In genomic region chr20:45257161-45257560, GRCh38 we compare ENCODE assay signal across 21 cellular contexts. TPM values are rescaled to one million over a fixed set of nuclear protein-coding genes. Genes with fewer than 3 reads are reported as not detected.
DNase-seq lines count a peak whose midpoint lies in the region; ATAC-seq and TF ChIP-seq lines count a peak whose summit lies in the region.
"Had no signal": no experiment of that assay in that cellular context is flagged by ENCODE, and none has a peak within 500 bp of the region (broad histone marks: within the 10 kb centered on the region; RNA-seq: fewer than 3 reads in every experiment).

No MANE protein-coding gene starts in this region.

- H3K27ac ChIP-seq in PC-3 (ENCODE audit: low read length) (no peak overlapping the region), PC-9 (0 out of 2 replicates have a peak overlapping the region, but pooled peaks have one; percentile 97)
- H3K27ac ChIP-seq: BLaER1 had no signal

- H3K36me3 Mint-ChIP-seq in activated T-helper 1 cell treated with anti-CD3 and anti-CD28 coated beads, Interleukin-12 subunit alpha, Interleukin-12 subunit beta, Interleukin-2, Interleukin-4 antibody, amounts not matched to agents 30 ng/mL and 10 ng/mL and 1 ng/mL, durations not matched to agents 14 hours and 24 hours and 36 hours (ENCODE audit: low read depth) = no peaks in the 10 kb centered on the region
- H3K36me3 Mint-ChIP-seq: CD14-positive monocyte; CD4-positive, alpha-beta memory T cell; CD4-positive, CD25-positive, alpha-beta regulatory T cell; CD8-positive, alpha-beta memory T cell had no signal

- H3K9me3 Mint-ChIP-seq in activated T-helper 1 cell treated with anti-CD3 and anti-CD28 coated beads, Interleukin-12 subunit alpha, Interleukin-12 subunit beta, Interleukin-2, Interleukin-4 antibody, amounts not matched to agents 30 ng/mL and 10 ng/mL and 1 ng/mL, durations not matched to agents 14 hours and 24 hours and 36 hours = no peaks in the 10 kb centered on the region
- H3K9me3 Mint-ChIP-seq: CD14-positive monocyte; CD4-positive, alpha-beta memory T cell; CD4-positive, CD25-positive, alpha-beta regulatory T cell; CD8-positive, alpha-beta memory T cell had no signal

- intact Hi-C loops in PC-3 (cut with micrococcal nuclease) (no loop called here), PC-9 (cut with micrococcal nuclease; ENCODE audit: unreplicated experiment) (no loop called here)
- intact Hi-C loops in activated T-helper 1 cell treated with anti-CD3 and anti-CD28 coated beads, Interleukin-12 subunit alpha, Interleukin-12 subunit beta, Interleukin-2, Interleukin-4 antibody, amounts not matched to agents 30 ng/mL and 10 ng/mL and 1 ng/mL, durations not matched to agents 14 hours and 24 hours and 36 hours (cut with micrococcal nuclease) = no loop called here

- POLR2A ChIA-PET in PC-3 (lab: Charles Lee; ENCODE audit: unreplicated experiment) (no interaction called here), PC-9 (lab: Charles Lee; ENCODE audit: unreplicated experiment) (no interaction called here)

- H3K27me3 Mint-ChIP-seq in activated T-helper 1 cell treated with anti-CD3 and anti-CD28 coated beads, Interleukin-12 subunit alpha, Interleukin-12 subunit beta, Interleukin-2, Interleukin-4 antibody, amounts not matched to agents 30 ng/mL and 10 ng/mL and 1 ng/mL, durations not matched to agents 14 hours and 24 hours and 36 hours (ENCODE audit: insufficient read depth) = peaks cover 10% of the 10 kb centered on the region

- H4K20me1 ChIP-seq in PC-3 (ENCODE audit: low read length) (no peaks in the 10 kb centered on the region), PC-9 (ENCODE audit: insufficient read depth) (0 out of 2 replicates have a peak, but pooled peaks cover 3% of the 10 kb centered on the region)
- H4K20me1 ChIP-seq: BLaER1 had no signal

- H3K9me3 ChIP-seq in PC-3 (ENCODE audit: low read length) (no peaks in the 10 kb centered on the region), PC-9 (ENCODE audit: insufficient read depth, low read depth) (no peaks in the 10 kb centered on the region)
- H3K9me3 ChIP-seq: BE2C, BLaER1 had no signal

- no peak overlapping the region for H3K27ac Mint-ChIP-seq in activated T-helper 1 cell treated with anti-CD3 and anti-CD28 coated beads, Interleukin-12 subunit alpha, Interleukin-12 subunit beta, Interleukin-2, Interleukin-4 antibody, amounts not matched to agents 30 ng/mL and 10 ng/mL and 1 ng/mL, durations not matched to agents 14 hours and 24 hours and 36 hours
- H3K27ac Mint-ChIP-seq: CD14-positive monocyte; CD4-positive, CD25-positive, alpha-beta regulatory T cell had no signal

- H3K79me2 ChIP-seq in PC-3 (ENCODE audit: low read length) (0 out of 2 replicates have a peak, but pooled peaks cover 6% of the 10 kb centered on the region), PC-9 (ENCODE audit: low read depth) (peaks cover 16% of the 10 kb centered on the region)

- no peaks in the 10 kb centered on the region for H3F3A ChIP-seq in PC-3 (ENCODE audit: low read length, unreplicated experiment)
- peaks cover 34% of the 10 kb centered on the region for H3F3A ChIP-seq in PC-9 (ENCODE audit: insufficient read depth, low read depth)

- H3K4me1 ChIP-seq in PC-3 (ENCODE audit: insufficient read depth, low read length) (peaks cover 36% of the 10 kb centered on the region), PC-9 (replicated peaks; ENCODE audit: insufficient read depth) (peaks cover 45% of the 10 kb centered on the region)
- H3K4me1 ChIP-seq: BE2C, BLaER1 had no signal

- BruUV-seq in PC-3 (replicated peaks; lab: Mats Ljungman, UMichigan) (no TSS peak), PC-9 (replicated peaks; lab: Mats Ljungman, UMichigan) (no TSS peak)

- H3K4me3 ChIP-seq in PC-3 (ENCODE audit: low read length) (no peak overlapping the region), PC-9 (no peak overlapping the region), epithelial cell of esophagus (ENCODE audit: low read length) (no peak overlapping the region)
- H3K4me3 ChIP-seq: BLaER1 had no signal

- H3K4me1 Mint-ChIP-seq in activated T-helper 1 cell treated with anti-CD3 and anti-CD28 coated beads, Interleukin-12 subunit alpha, Interleukin-12 subunit beta, Interleukin-2, Interleukin-4 antibody, amounts not matched to agents 30 ng/mL and 10 ng/mL and 1 ng/mL, durations not matched to agents 14 hours and 24 hours and 36 hours (ENCODE audit: low read depth) = peaks cover 11% of the 10 kb centered on the region
- H3K4me1 Mint-ChIP-seq: CD4-positive, CD25-positive, alpha-beta regulatory T cell; CD8-positive, alpha-beta memory T cell had no signal

- peak; percentile 13 for DNase-seq in PC-3
- DNase-seq in PC-9 = no peak
- DNase-seq in epithelial cell of esophagus (ENCODE audit: low read depth) = peak; percentile 82
- DNase-seq in activated T-helper 1 cell treated with anti-CD3 and anti-CD28 coated beads, Interleukin-12 subunit alpha, Interleukin-12 subunit beta, Interleukin-2, Interleukin-4 antibody, amounts not matched to agents 30 ng/mL and 10 ng/mL and 1 ng/mL, durations not matched to agents 14 hours and 24 hours and 36 hours (ENCODE audit: low spot score) = no peak
- DNase-seq in NCI-H1417 (lab: John Stamatoyannopoulos, UW) = no peak
- DNase-seq in foreskin melanocyte = no peak
- DNase-seq in NCI-H1694 (lab: John Stamatoyannopoulos, UW) = no peak
- DNase-seq: 8988T; ACHN; BE2C; C1 segment of cervical spinal cord; CD4-positive, alpha-beta memory T cell; CD4-positive, CD25-positive, alpha-beta regulatory T cell; CD8-positive, alpha-beta memory T cell; COR-L47; DMS79 treated with DMSO at 0.1 percent for 48 hours; GF-D8 had no signal

- H3K27me3 ChIP-seq in PC-3 (ENCODE audit: low read length) (no peaks in the 10 kb centered on the region), PC-9 (ENCODE audit: insufficient read depth, low read depth) (no peaks in the 10 kb centered on the region)
- H3K27me3 ChIP-seq: BLaER1 had no signal

- H3K9ac ChIP-seq in PC-3 (ENCODE audit: low read length) = no peak overlapping the region
- H3K9ac ChIP-seq: BLaER1 had no signal

- H3K9me2 ChIP-seq in PC-3 (replicated peaks; ENCODE audit: low read length) = no peaks in the 10 kb centered on the region
- no peaks in the 10 kb centered on the region for H3K9me2 ChIP-seq in PC-9 (ENCODE audit: insufficient read depth)

- CTCF ChIA-PET in PC-3 (lab: Charles Lee) = no interaction called here
- CTCF ChIA-PET in PC-9 (lab: Charles Lee) = interaction anchor here (0.6 kb wide), 1 partner anchor 45 kb away, joined by 3 read pairs; no protein-coding TSS in a partner anchor

- H3K4me3 Mint-ChIP-seq in activated T-helper 1 cell treated with anti-CD3 and anti-CD28 coated beads, Interleukin-12 subunit alpha, Interleukin-12 subunit beta, Interleukin-2, Interleukin-4 antibody, amounts not matched to agents 30 ng/mL and 10 ng/mL and 1 ng/mL, durations not matched to agents 14 hours and 24 hours and 36 hours = no peak overlapping the region
- H3K4me3 Mint-ChIP-seq: CD14-positive monocyte; CD4-positive, alpha-beta memory T cell; CD4-positive, CD25-positive, alpha-beta regulatory T cell; CD8-positive, alpha-beta memory T cell had no signal

- H2AFZ ChIP-seq in PC-3 (ENCODE audit: low read length) (no peak overlapping the region), PC-9 (no peak overlapping the region)

- H3K4me2 ChIP-seq in PC-3 (ENCODE audit: low read length) (no peak overlapping the region), PC-9 (0 out of 2 replicates have a peak overlapping the region, but pooled peaks have one; percentile 99)
- H3K4me2 ChIP-seq: BLaER1 had no signal

- TF ChIP-seq CTCF in PC-3 (conservative IDR thresholded peaks at IDR 0.05; ENCODE audit: low read depth, low read length) = no peak
- no peak for TF ChIP-seq CTCF in PC-9 (conservative IDR thresholded peaks at IDR 0.05)
- TF ChIP-seq CTCF in epithelial cell of esophagus (IDR thresholded peaks at IDR 0.05; ENCODE audit: insufficient read depth, low read depth, low read length, missing control alignments) = no peak

- ATAC-seq in PC-3 (no peak), esophagus mucosa (peak; percentile 71)

- H3K36me3 ChIP-seq in PC-3 (ENCODE audit: low read depth, low read length) (no peaks in the 10 kb centered on the region), PC-9 (ENCODE audit: low read depth) (no peaks in the 10 kb centered on the region; the same call in 1 of the 2 replicates)
- H3K36me3 ChIP-seq: BE2C, BLaER1 had no signal

RNA-seq across cellular contexts. Expression of gene SLPI, which starts 2.8 kb away (rescaled TPM):
- total RNA-seq in PC-3 (2014; rRNA removed) = 186 and 207 TPM in 2 replicates
- total RNA-seq in PC-9 (2021) = 55.1 and 111 TPM in 2 replicates
- 864 TPM for total RNA-seq in esophagus mucosa
- not detected in 2 replicates for total RNA-seq in activated T-helper 1 cell treated with anti-CD3 and anti-CD28 coated beads, Interleukin-12 subunit alpha, Interleukin-12 subunit beta, Interleukin-2, Interleukin-4 antibody, amounts not matched to agents 30 ng/mL and 10 ng/mL and 1 ng/mL, durations not matched to agents 14 hours and 24 hours and 36 hours
- total RNA-seq: A673; CD4-positive, alpha-beta memory T cell; CD4-positive, CD25-positive, alpha-beta regulatory T cell; CD8-positive, alpha-beta memory T cell had no signal

RNA-seq across cellular contexts. Expression of gene SEMG2, which starts 36.0 kb away (rescaled TPM):
- total RNA-seq in PC-3 (2014; rRNA removed) = not detected in 2 replicates
- not detected in 2 replicates for total RNA-seq in PC-9 (2021)
- total RNA-seq in esophagus mucosa = not detected
- not detected in 2 replicates for total RNA-seq in activated T-helper 1 cell treated with anti-CD3 and anti-CD28 coated beads, Interleukin-12 subunit alpha, Interleukin-12 subunit beta, Interleukin-2, Interleukin-4 antibody, amounts not matched to agents 30 ng/mL and 10 ng/mL and 1 ng/mL, durations not matched to agents 14 hours and 24 hours and 36 hours
- total RNA-seq: A673; CD4-positive, alpha-beta memory T cell; CD4-positive, CD25-positive, alpha-beta regulatory T cell; CD8-positive, alpha-beta memory T cell had no signal

RNA-seq across cellular contexts. Expression of gene RBPJL, which starts 49.5 kb away (rescaled TPM):
- total RNA-seq in PC-3 (2014; rRNA removed) = not detected in 2 replicates
- total RNA-seq in PC-9 (2021) = not detected in 2 replicates
- not detected for total RNA-seq in esophagus mucosa
- 0.18 TPM in 1 of 2 replicates, not detected in the other for total RNA-seq in activated T-helper 1 cell treated with anti-CD3 and anti-CD28 coated beads, Interleukin-12 subunit alpha, Interleukin-12 subunit beta, Interleukin-2, Interleukin-4 antibody, amounts not matched to agents 30 ng/mL and 10 ng/mL and 1 ng/mL, durations not matched to agents 14 hours and 24 hours and 36 hours
- total RNA-seq: A673; CD4-positive, alpha-beta memory T cell; CD4-positive, CD25-positive, alpha-beta regulatory T cell; CD8-positive, alpha-beta memory T cell had no signal

RNA-seq across cellular contexts. Expression of gene SEMG1, which starts 50.3 kb away (rescaled TPM):
- total RNA-seq in PC-3 (2014; rRNA removed) = not detected in 2 replicates
- not detected in 2 replicates for total RNA-seq in PC-9 (2021)
- total RNA-seq in esophagus mucosa = not detected
- not detected in 2 replicates for total RNA-seq in activated T-helper 1 cell treated with anti-CD3 and anti-CD28 coated beads, Interleukin-12 subunit alpha, Interleukin-12 subunit beta, Interleukin-2, Interleukin-4 antibody, amounts not matched to agents 30 ng/mL and 10 ng/mL and 1 ng/mL, durations not matched to agents 14 hours and 24 hours and 36 hours
- total RNA-seq: CD4-positive, alpha-beta memory T cell; CD4-positive, CD25-positive, alpha-beta regulatory T cell; CD8-positive, alpha-beta memory T cell had no signal

RNA-seq across cellular contexts. Expression of gene MATN4, which starts 50.9 kb away (rescaled TPM):
- total RNA-seq in PC-3 (2014; rRNA removed) (0.33 TPM in 1 of 2 replicates, not detected in the other), PC-9 (2021) (0.33 and 0.60 TPM in 2 replicates), esophagus mucosa (0.16 TPM)
- 2.0 and 2.1 TPM in 2 replicates for total RNA-seq in activated T-helper 1 cell treated with anti-CD3 and anti-CD28 coated beads, Interleukin-12 subunit alpha, Interleukin-12 subunit beta, Interleukin-2, Interleukin-4 antibody, amounts not matched to agents 30 ng/mL and 10 ng/mL and 1 ng/mL, durations not matched to agents 14 hours and 24 hours and 36 hours
- total RNA-seq: CD4-positive, alpha-beta memory T cell; CD4-positive, CD25-positive, alpha-beta regulatory T cell had no signal

Comparison
In these comparisons a context has a peak if more than half of its experiments do, and no peak if none do; other contexts are left out.
1. DNase-seq: peak in PC-3 (single experiment) and epithelial cell of esophagus (single experiment); none in PC-9 (0 of 2), activated T-helper 1 cell treated with anti-CD3 and anti-CD28 coated beads, Interleukin-12 subunit alpha, Interleukin-12 subunit beta, Interleukin-2, Interleukin-4 antibody, amounts not matched to agents 30 ng/mL and 10 ng/mL and 1 ng/mL, durations not matched to agents 14 hours and 24 hours and 36 hours (single experiment), NCI-H1417 (0 of 3), foreskin melanocyte (single experiment) and NCI-H1694 (single experiment).
2. RNA of gene SLPI, which starts 2.8 kb away (total RNA-seq): 864 TPM in esophagus mucosa (single experiment), 186 to 207 TPM in PC-3 and 55.1 to 111 TPM in PC-9; not detected in activated T-helper 1 cell treated with anti-CD3 and anti-CD28 coated beads, Interleukin-12 subunit alpha, Interleukin-12 subunit beta, Interleukin-2, Interleukin-4 antibody, amounts not matched to agents 30 ng/mL and 10 ng/mL and 1 ng/mL, durations not matched to agents 14 hours and 24 hours and 36 hours; every median in the first group is over 10 times any median in the second.